8 cellular contexts compared by ENCODE assay signal in genomic region chr2:27095745-27096651, GRCh38. TPM values are rescaled to one million over a fixed set of nuclear protein-coding genes. Genes with fewer than 3 reads are reported as not detected.
DNase-seq lines count a peak whose midpoint lies in the region; ATAC-seq and TF ChIP-seq lines count a peak whose summit lies in the region.

No MANE protein-coding gene starts in this region.

- H3K27me3 ChIP-seq in SJCRH30 = peaks cover 11% of the 10 kb centered on the region; the same call in 1 of the 2 replicates
- no peaks in the 10 kb centered on the region for H3K27me3 ChIP-seq in breast epithelium
- no peaks in the 10 kb centered on the region for H3K27me3 ChIP-seq in skeletal muscle tissue (ENCODE audit: control insufficient read depth in 3 of 3, insufficient read depth in 3 of 3, low read length in 3 of 3)

- no peak overlapping the region for H3K27ac ChIP-seq in SJCRH30
- no peak overlapping the region for H3K27ac ChIP-seq in breast epithelium
- peak overlapping the region; percentile 54 for H3K27ac ChIP-seq in skeletal muscle tissue (ENCODE audit: low read depth, low read length)

- H3K36me3 ChIP-seq in SJCRH30 (no peaks in the 10 kb centered on the region), breast epithelium (no peaks in the 10 kb centered on the region), skeletal muscle tissue (ENCODE audit: control insufficient read depth in 3 of 3, insufficient read depth in 3 of 3, low read length in 3 of 3) (peaks cover 0 to 7% (median 0%) of the 10 kb centered on the region in 3 donors)

- DNase-seq in ELF-1 (ENCODE audit: low read depth, low spot score) (peak; percentile 69), HT-29 (ENCODE audit: low spot score) (peak; percentile 56), SJCRH30 (peak; percentile 70 to 85), breast epithelium (ENCODE audit: low spot score in 2 of 2) (no peak), iris pigment epithelial cell (ENCODE audit: low read depth) (peak; percentile 67), NCI-H1436 (lab: John Stamatoyannopoulos, UW) (no peak)

- no peak for TF ChIP-seq CTCF in breast epithelium (IDR thresholded peaks at IDR 0.05)

- no peaks in the 10 kb centered on the region for H3K4me1 ChIP-seq in SJCRH30
- H3K4me1 ChIP-seq in breast epithelium = peaks cover 0 to 4% of the 10 kb centered on the region in 2 donors
- peaks cover 11 to 16% (median 13%) of the 10 kb centered on the region in 3 donors for H3K4me1 ChIP-seq in skeletal muscle tissue (ENCODE audit: control insufficient read depth in 3 of 3, insufficient read depth in 3 of 3, low read length in 3 of 3)

- intact Hi-C loops in breast epithelium (cut with DNase I; ENCODE audit: low total_unique reads) = loop anchor here (2.0 to 10.0 kb wide), 2 partner anchors 33 to 209 kb away; partner anchors contain the start of gene UCN

- H3K4me3 ChIP-seq in SJCRH30 = peak overlapping the region; percentile 59
- H3K4me3 ChIP-seq in breast epithelium = peak overlapping the region; percentile 19 to 56 (median 40)
- H3K4me3 ChIP-seq in skeletal muscle tissue (ENCODE audit: low read length in 3 of 3) = peak overlapping the region; percentile 60 to 77 (median 63)

- H3K9me3 ChIP-seq in SJCRH30 (replicated peaks) = no peaks in the 10 kb centered on the region
- no peaks in the 10 kb centered on the region for H3K9me3 ChIP-seq in breast epithelium
- H3K9me3 ChIP-seq in skeletal muscle tissue (ENCODE audit: control insufficient read depth in 3 of 3, low read length in 3 of 3) = no peaks in the 10 kb centered on the region

- TF ChIP-seq POLR2A in breast epithelium (IDR thresholded peaks at IDR 0.05) = no peak

- no peak for ATAC-seq in HG03460 (IDR thresholded peaks at IDR 0.05; ENCODE audit: unreplicated experiment)

- H3K9ac ChIP-seq in skeletal muscle tissue (ENCODE audit: low read depth in 1 of 3, low read length in 3 of 3) = peak overlapping the region in 2 of 3 donors; percentile 81 to 90

RNA-seq across cellular contexts. Expression of gene KHK, which starts 9.4 kb away (rescaled TPM):
- 4.1 and 4.2 TPM in 2 replicates for total RNA-seq in HT-29 (2014; rRNA removed; shearing (Covaris generic))
- total RNA-seq in SJCRH30 (2014; rRNA removed; shearing (Covaris generic)) = 0.30 and 0.63 TPM in 2 replicates
- 1 to 10 TPM; 2.2 to 4.1 (median 3.6) TPM for total RNA-seq in breast epithelium
- 2.1 TPM for total RNA-seq in skeletal muscle tissue

RNA-seq across cellular contexts. Expression of gene EMILIN1, which starts 17.6 kb away (rescaled TPM):
- 0.65 and 1.1 TPM in 2 replicates for total RNA-seq in HT-29 (2014; rRNA removed; shearing (Covaris generic))
- 80.5 and 87.7 TPM in 2 replicates for total RNA-seq in SJCRH30 (2014; rRNA removed; shearing (Covaris generic))
- total RNA-seq in breast epithelium (10 to 100 TPM; 25.6 to 94.7 (median 26.9) TPM), skeletal muscle tissue (61.6 TPM)

RNA-seq across cellular contexts. Expression of gene CGREF1, which starts 22.9 kb away (rescaled TPM):
- 38.2 and 42.0 TPM in 2 replicates for total RNA-seq in HT-29 (2014; rRNA removed; shearing (Covaris generic))
- total RNA-seq in SJCRH30 (2014; rRNA removed; shearing (Covaris generic)) = 0.08 TPM in 1 of 2 replicates, not detected in the other
- 10 to 100 TPM in 1 of 3 donors, 1 to 10 TPM in 2; 3.2 to 16.4 (median 3.4) TPM for total RNA-seq in breast epithelium
- total RNA-seq in skeletal muscle tissue = 2.1 TPM

RNA-seq across cellular contexts. Expression of gene OST4, which starts 24.5 kb away (rescaled TPM):
- 107 and 127 TPM in 2 replicates for total RNA-seq in HT-29 (2014; rRNA removed; shearing (Covaris generic))
- total RNA-seq in SJCRH30 (2014; rRNA removed; shearing (Covaris generic)) = 349 and 357 TPM in 2 replicates
- total RNA-seq in breast epithelium (100 to 1,000 TPM; 271 to 309 (median 281) TPM), skeletal muscle tissue (352 TPM)

RNA-seq across cellular contexts. Expression of gene ABHD1, which starts 27.6 kb away (rescaled TPM):
- total RNA-seq in HT-29 (2014; rRNA removed; shearing (Covaris generic)) = not detected in 2 replicates
- not detected in 2 replicates for total RNA-seq in SJCRH30 (2014; rRNA removed; shearing (Covaris generic))
- total RNA-seq in breast epithelium (under 1 TPM in 2 of 3 donors, not detected in 1; 0.29 to 0.80 TPM), skeletal muscle tissue (not detected)

Comparison
In these comparisons a context has a peak if more than half of its experiments do, and no peak if none do; other contexts are left out.
1. DNase-seq: peak in ELF-1 (single experiment), HT-29 (single experiment), SJCRH30 (2 of 2) and iris pigment epithelial cell (single experiment); none in breast epithelium (0 of 2) and NCI-H1436 (single experiment).
2. RNA of gene EMILIN1, which starts 17.6 kb away (total RNA-seq): 80.5 to 87.7 TPM in SJCRH30, 61.6 TPM in skeletal muscle tissue (single experiment) and 25.6 to 94.7 TPM in breast epithelium; 0.65 to 1.1 TPM in HT-29; every median in the first group is over 10 times any median in the second.
3. Peak in every context shown above with its lines, with median percentiles within 50 percentile points of each other: H3K4me3 ChIP-seq.